8 cellular contexts compared by ENCODE assay signal in genomic region chr5:80654391-80655230, GRCh38. TPM values are rescaled to one million over a fixed set of nuclear protein-coding genes. Genes with fewer than 3 reads are reported as not detected.
DNase-seq lines count a peak whose midpoint lies in the region; ATAC-seq and TF ChIP-seq lines count a peak whose summit lies in the region.

TSS of gene DHFR (minus strand) at chr5:80654983. CDS start at chr5:80654489, 494 bp downstream.
TSS of gene MSH3 (plus strand) at chr5:80654652. CDS start at chr5:80654728, 76 bp downstream.

- 0 to 1% methylated on average over 9 to 52 of the region's 74 CpGs for WGBS in testis, 2 donors

- peak; percentile 16 for TF ChIP-seq CTCF in GM06990 (IDR thresholded peaks at IDR 0.05; ENCODE audit: insufficient read depth, low read length, poor library complexity, severe bottlenecking)
- TF ChIP-seq CTCF in osteoblast (IDR thresholded peaks at IDR 0.05; ENCODE audit: extremely low read depth, low read depth, low read length), result no peak
- no peak for TF ChIP-seq CTCF in testis (IDR thresholded peaks at IDR 0.05)

- DNase-seq in GM06990 (ENCODE audit: extremely low read depth, insufficient read length) (peak; percentile 96), NCI-H1105 treated with DMSO at 0.1 percent for 48 hours (lab: John Stamatoyannopoulos, UW) (peak; percentile 74), SKM-1 treated with dmso at 0.1 percent for 144 hours (lab: John Stamatoyannopoulos, UW; ENCODE audit: unreplicated experiment) (peak; percentile 94), head of caudate nucleus (peak; percentile 69 to 93 (median 87)), osteoblast (ENCODE audit: insufficient read length, low spot score, missing footprints) (peak; percentile 98), testis (peak; percentile 92)

- peaks cover 31% of the 10 kb centered on the region for H3K4me1 Mint-ChIP-seq in activated naive CD8-positive, alpha-beta T cell (ENCODE audit: low read depth)

- intact Hi-C loops in head of caudate nucleus (cut with DNase I) (loop anchor here (5.0 kb wide), 1 partner anchor 167 kb away; the partner anchor contains the start of gene FAM151B), testis (cut with DNase I; ENCODE audit: low total_unique reads) (no loop called here)

- peak within 1 kb of the TSS; percentile 98 for H3K27ac Mint-ChIP-seq in activated naive CD8-positive, alpha-beta T cell

- no peak for TF ChIP-seq POLR2A in testis (IDR thresholded peaks at IDR 0.05)

- H3K4me3 ChIP-seq in GM06990 (replicated peaks; ENCODE audit: low read depth, low read length), result peak within 1 kb of the TSS; percentile 85
- peak within 1 kb of the TSS; percentile 89 for H3K4me3 ChIP-seq in osteoblast (ENCODE audit: insufficient read depth, low read length)
- peak within 1 kb of the TSS; percentile 81 to 92 for H3K4me3 ChIP-seq in testis

- H3K27ac ChIP-seq in osteoblast (ENCODE audit: low read depth, low read length) (peak within 1 kb of the TSS; percentile 69), testis (peak within 1 kb of the TSS; percentile 90 to 94)

- H3K9me3 ChIP-seq in osteoblast (ENCODE audit: low read depth, low read length), result no peaks in the 10 kb centered on the region
- no peaks in the 10 kb centered on the region for H3K9me3 ChIP-seq in testis

- ATAC-seq in HG02610 (IDR thresholded peaks at IDR 0.05; ENCODE audit: unreplicated experiment), result peak; percentile 47

- H3K4me3 Mint-ChIP-seq in activated naive CD8-positive, alpha-beta T cell, result peak within 1 kb of the TSS; percentile 95

- peaks cover 32% of the 10 kb centered on the region for H3K4me1 ChIP-seq in osteoblast (ENCODE audit: insufficient read depth, low read length)
- H3K4me1 ChIP-seq in testis, result peaks cover 12% of the 10 kb centered on the region

- no peaks in the 10 kb centered on the region for H3K9me3 Mint-ChIP-seq in activated naive CD8-positive, alpha-beta T cell (ENCODE audit: low read depth)

- peak within 1 kb of the TSS; percentile 97 for H3K4me2 ChIP-seq in osteoblast (ENCODE audit: insufficient read depth, low read length)

- peaks cover 9% of the 10 kb centered on the region for H3K36me3 Mint-ChIP-seq in activated naive CD8-positive, alpha-beta T cell

- no peaks in the 10 kb centered on the region for H3K27me3 Mint-ChIP-seq in activated naive CD8-positive, alpha-beta T cell

- H3K36me3 ChIP-seq in GM06990 (ENCODE audit: control insufficient read depth, insufficient read depth, low read length) (peaks cover 1% of the 10 kb centered on the region; the same call in 1 of the 2 replicates), osteoblast (ENCODE audit: insufficient read depth, low read length) (peaks cover 4% of the 10 kb centered on the region), testis (ENCODE audit: low read depth, missing control alignments) (no peaks in the 10 kb centered on the region)

- H2AFZ ChIP-seq in osteoblast (ENCODE audit: low read length), result peak within 1 kb of the TSS; percentile 88

- peaks cover 27% of the 10 kb centered on the region for H3K79me2 ChIP-seq in osteoblast (ENCODE audit: insufficient read depth, low read length)

- H3K27me3 ChIP-seq in GM06990 (replicated peaks; ENCODE audit: control insufficient read depth, insufficient read depth, low read length) (no peaks in the 10 kb centered on the region), osteoblast (ENCODE audit: insufficient read depth, low read length) (no peaks in the 10 kb centered on the region), testis (no peaks in the 10 kb centered on the region)

- H4K20me1 ChIP-seq in osteoblast (ENCODE audit: insufficient read depth, low read length), result peaks cover 13% of the 10 kb centered on the region

RNA-seq across cellular contexts. Expression of gene DHFR, which starts in this region (rescaled TPM):
- total RNA-seq in osteoblast (13.8 and 15.2 TPM in 2 replicates), testis (10 to 100 TPM; 16.8 to 18.0 TPM)
- 35.2 TPM for polyA plus RNA-seq in testis (ENCODE audit: insufficient read depth, low read depth, low replicate concordance)

RNA-seq across cellular contexts. Expression of gene MSH3, which starts in this region (rescaled TPM):
- total RNA-seq in osteoblast (20.6 and 21.7 TPM in 2 replicates), testis (10 to 100 TPM; 16.6 to 17.7 TPM)
- polyA plus RNA-seq in testis (ENCODE audit: insufficient read depth, low read depth, low replicate concordance), result 7.6 TPM

Comparison
In these comparisons a context has a peak if more than half of its experiments do, and no peak if none do; other contexts are left out.
1. Peak in every context shown above with its lines: DNase-seq, ATAC-seq, H3K4me3 ChIP-seq and H3K27ac ChIP-seq.